In the genomic region with DNA sequence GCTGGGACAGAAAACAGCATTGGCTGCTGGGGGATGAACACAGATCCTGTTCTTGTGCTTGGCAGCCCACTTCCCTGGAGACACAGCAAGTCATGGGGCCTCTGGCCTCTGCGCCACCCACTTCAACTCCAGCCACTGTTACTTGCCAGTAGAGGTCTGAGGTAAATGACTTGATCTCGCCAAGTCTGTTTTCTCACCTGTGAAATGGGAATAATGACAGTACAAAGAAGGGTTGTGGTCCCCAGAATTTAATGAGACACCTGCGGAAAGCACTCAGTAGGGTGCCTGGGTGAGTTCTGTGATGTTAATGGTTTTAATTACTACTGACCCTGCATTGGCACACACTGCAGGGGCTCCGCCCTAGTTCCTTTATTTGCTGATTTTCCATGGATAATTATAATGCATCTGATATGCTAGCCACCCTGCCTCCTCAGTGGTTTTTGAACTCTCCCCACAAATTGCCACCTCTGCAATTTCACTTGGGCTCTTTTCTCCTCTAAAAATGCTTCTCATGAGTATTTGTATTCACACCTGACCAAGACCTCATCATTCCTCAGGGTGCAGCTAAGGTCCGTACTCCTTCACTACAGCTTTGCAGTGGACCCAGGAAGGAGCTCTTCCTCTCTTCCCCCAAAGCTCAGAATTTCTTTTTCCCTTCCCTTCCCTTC, we compare ENCODE assay signal across 15 cellular contexts.
"Had no signal": no experiment of that assay in that cellular context is flagged by ENCODE, and none has a peak within 500 bp of the region (broad histone marks: within the 10 kb centered on the region; RNA-seq: fewer than 3 reads in every experiment).

No MANE protein-coding gene starts in this region.

- DNase-seq: activated B cell treated with CpG ODN at 0.5 μM for 24 hours; activated CD4-positive, alpha-beta T cell treated with anti-CD3 and anti-CD28 coated beads, Interleukin-2, amount 10 ng/mL, durations not matched to agents 7 days and 5 days; activated CD8-positive, alpha-beta memory T cell treated with anti-CD3 and anti-CD28 coated beads for 24 hours; activated naive CD4-positive, alpha-beta T cell treated with Interleukin-2 at 50 U/mL for 16 hours; activated naive CD8-positive, alpha-beta T cell treated with anti-CD3 and anti-CD28 coated beads, Interleukin-2, amount 50 U/mL, for 24 hours; head of caudate nucleus; retina had no signal

- H3K27ac ChIP-seq: ascending aorta, parathyroid adenoma, vagina had no signal

- H3K27me3 ChIP-seq: ascending aorta, vagina had no signal

- H3K9ac ChIP-seq: parathyroid adenoma had no signal

- H3K79me2 ChIP-seq: parathyroid adenoma had no signal

- FAIRE-seq: bronchial epithelial cell, endometrium, islet of Langerhans had no signal

- H2AFZ ChIP-seq: parathyroid adenoma had no signal

- H3K9me3 ChIP-seq: ascending aorta, vagina had no signal

- H3K4me3 ChIP-seq: ascending aorta, vagina had no signal

- H3K36me3 ChIP-seq: ascending aorta, vagina had no signal

- ATAC-seq: activated naive CD8-positive, alpha-beta T cell treated with anti-CD3 and anti-CD28 coated beads, Interleukin-2, amount 50 U/mL, for 24 hours; esophagus mucosa; left lobe of liver had no signal

- H3K4me1 ChIP-seq: ascending aorta, parathyroid adenoma, vagina had no signal
